In genomic region chr11:69007978-69008381, GRCh38 we compare ENCODE assay signal across 1 cellular context.
TF ChIP-seq lines count a peak whose summit lies in the region.

No MANE protein-coding gene starts in this region.

TF ChIP-seq in WTC11, 78 proteins besides CTCF, POLR2A, EP300 and RAD21 (continued from another document):
- TF ChIP-seq PRDM15 (CRISPR knock-in tag; IDR thresholded peaks at IDR 0.05) (no peak), SMAD3 (CRISPR knock-in tag; IDR thresholded peaks at IDR 0.05; ENCODE audit: borderline replicate concordance) (no peak), GABPB1 (CRISPR knock-in tag; IDR thresholded peaks at IDR 0.05) (no peak), ZNF396 (CRISPR knock-in tag; IDR thresholded peaks at IDR 0.05; ENCODE audit: borderline replicate concordance) (no peak), TEAD1 (CRISPR knock-in tag; IDR thresholded peaks at IDR 0.05) (no peak), E2F4 (CRISPR knock-in tag; IDR thresholded peaks at IDR 0.05; ENCODE audit: borderline replicate concordance, low read depth) (no peak), CDX4 (CRISPR knock-in tag; IDR thresholded peaks at IDR 0.05; ENCODE audit: borderline replicate concordance) (no peak), GTF2I (CRISPR knock-in tag; conservative IDR thresholded peaks at IDR 0.05) (no peak), FOXK1 (CRISPR knock-in tag; IDR thresholded peaks at IDR 0.05) (no peak), FOXP1 (CRISPR knock-in tag; IDR thresholded peaks at IDR 0.05; ENCODE audit: borderline replicate concordance) (no peak), ZNF423 (CRISPR knock-in tag; IDR thresholded peaks at IDR 0.05) (no peak), ZNF532 (CRISPR knock-in tag; IDR thresholded peaks at IDR 0.05; ENCODE audit: borderline replicate concordance) (no peak), TEAD4 (CRISPR knock-in tag; IDR thresholded peaks at IDR 0.05) (no peak), TCF7 (CRISPR knock-in tag; IDR thresholded peaks at IDR 0.05; ENCODE audit: low read depth) (no peak), NR1H2 (CRISPR knock-in tag; IDR thresholded peaks at IDR 0.05) (no peak), ZSCAN18 (CRISPR knock-in tag; IDR thresholded peaks at IDR 0.05) (no peak), HMGA2 (CRISPR knock-in tag; IDR thresholded peaks at IDR 0.05) (no peak)
TF ChIP-seq in WTC11: peak in this region for 0.
